27 cellular contexts compared by ENCODE assay signal in genomic region chr4:81343536-81343935, GRCh38.
"Had no signal": no experiment of that assay in that cellular context is flagged by ENCODE, and none has a peak within 500 bp of the region (broad histone marks: within the 10 kb centered on the region; RNA-seq: fewer than 3 reads in every experiment).

No MANE protein-coding gene starts in this region.

- H3K36me3 ChIP-seq: left ventricle myocardium inferior, pancreas, prostate gland, tibial nerve, uterus had no signal

- H3K27ac ChIP-seq: left ventricle myocardium inferior, pancreas, prostate gland, skin epidermis, tibial nerve, uterus had no signal

- DNase-seq: hypothalamus; immature natural killer cell; islet precursor cell; left ventricle myocardium inferior; mesendoderm; naive B cell; nucleus accumbens; pancreas; posterior cingulate gyrus; retina; right cardiac atrium; stimulated activated CD4-positive, alpha-beta T cell treated with anti-CD3 and anti-CD28 coated beads, Interleukin-12 subunit alpha, Interleukin-12 subunit beta, amount 100 ng/mL, for 4 hours; stimulated activated CD4-positive, alpha-beta T cell treated with anti-CD3 and anti-CD28 coated beads, Interleukin-15, amount 100 ng/mL, for 24 hours; stimulated activated CD4-positive, alpha-beta T cell treated with anti-CD3 and anti-CD28 coated beads, Interleukin-4, amount 100 ng/mL, for 24 hours; stimulated activated naive CD4-positive, alpha-beta T cell treated with Interleukin-2 at 50 U/mL for 16 hours; stimulated activated naive CD8-positive, alpha-beta T cell treated with anti-CD3 and anti-CD28 coated beads, Interleukin-15, amount 100 ng/mL, for 72 hours; substantia nigra; uterus had no signal

- H3K9me3 Mint-ChIP-seq: stimulated activated effector memory CD8-positive, alpha-beta T cell treated with anti-CD3 and anti-CD28 coated beads, Interleukin-12 subunit alpha, Interleukin-12 subunit beta, amount 100 ng/mL, for 72 hours; stimulated activated naive CD8-positive, alpha-beta T cell treated with anti-CD3 and anti-CD28 coated beads, Interleukin-15, amount 100 ng/mL, for 72 hours; type B pancreatic cell had no signal

- H3K4me1 Mint-ChIP-seq: immature natural killer cell; naive B cell; stimulated activated effector memory CD8-positive, alpha-beta T cell treated with anti-CD3 and anti-CD28 coated beads, Interleukin-12 subunit alpha, Interleukin-12 subunit beta, amount 100 ng/mL, for 72 hours; stimulated activated naive CD8-positive, alpha-beta T cell treated with anti-CD3 and anti-CD28 coated beads, Interleukin-15, amount 100 ng/mL, for 72 hours had no signal

- H3K27me3 Mint-ChIP-seq: type B pancreatic cell had no signal

- H3K27ac Mint-ChIP-seq: immature natural killer cell; mesothelial cell of epicardium; naive B cell; natural killer cell treated with Interleukin-12 subunit alpha and Interleukin-12 subunit beta and Interleukin-15 and Interleukin-18, amount 100 ng/mL, for 72 hours; stimulated activated effector memory CD8-positive, alpha-beta T cell treated with anti-CD3 and anti-CD28 coated beads, Interleukin-12 subunit alpha, Interleukin-12 subunit beta, amount 100 ng/mL, for 72 hours; stimulated activated naive CD8-positive, alpha-beta T cell treated with anti-CD3 and anti-CD28 coated beads, Interleukin-15, amount 100 ng/mL, for 72 hours; type B pancreatic cell had no signal

- H3K4me1 ChIP-seq: left ventricle myocardium inferior, pancreas, prostate gland, tibial nerve, uterus had no signal

- H3K4me3 Mint-ChIP-seq: immature natural killer cell; mesothelial cell of epicardium; naive B cell; natural killer cell treated with Interleukin-12 subunit alpha and Interleukin-12 subunit beta and Interleukin-15 and Interleukin-18, amount 100 ng/mL, for 72 hours; stimulated activated effector memory CD8-positive, alpha-beta T cell treated with anti-CD3 and anti-CD28 coated beads, Interleukin-12 subunit alpha, Interleukin-12 subunit beta, amount 100 ng/mL, for 72 hours; stimulated activated naive CD8-positive, alpha-beta T cell treated with anti-CD3 and anti-CD28 coated beads, Interleukin-15, amount 100 ng/mL, for 72 hours; type B pancreatic cell had no signal

- ATAC-seq: natural killer cell treated with Interleukin-12 subunit alpha and Interleukin-12 subunit beta and Interleukin-15 and Interleukin-18, amount 100 ng/mL, for 72 hours; pancreas; right cardiac atrium; sciatic nerve; stimulated activated effector memory CD8-positive, alpha-beta T cell treated with anti-CD3 and anti-CD28 coated beads, Interleukin-12 subunit alpha, Interleukin-12 subunit beta, amount 100 ng/mL, for 72 hours; stimulated activated naive CD8-positive, alpha-beta T cell treated with anti-CD3 and anti-CD28 coated beads, Interleukin-15, amount 100 ng/mL, for 72 hours had no signal

- H3K27me3 ChIP-seq: pancreas, tibial nerve, uterus had no signal

- H3K4me3 ChIP-seq: left ventricle myocardium inferior, lung, pancreas, prostate gland, skin epidermis, tibial nerve, uterus had no signal

- H3K36me3 Mint-ChIP-seq: immature natural killer cell; mesothelial cell of epicardium; stimulated activated effector memory CD8-positive, alpha-beta T cell treated with anti-CD3 and anti-CD28 coated beads, Interleukin-12 subunit alpha, Interleukin-12 subunit beta, amount 100 ng/mL, for 72 hours; type B pancreatic cell had no signal

- H3K9me3 ChIP-seq: left ventricle myocardium inferior, pancreas, prostate gland, tibial nerve, uterus had no signal
